ENCODE assay signal across 11 cellular contexts in the genomic region with DNA sequence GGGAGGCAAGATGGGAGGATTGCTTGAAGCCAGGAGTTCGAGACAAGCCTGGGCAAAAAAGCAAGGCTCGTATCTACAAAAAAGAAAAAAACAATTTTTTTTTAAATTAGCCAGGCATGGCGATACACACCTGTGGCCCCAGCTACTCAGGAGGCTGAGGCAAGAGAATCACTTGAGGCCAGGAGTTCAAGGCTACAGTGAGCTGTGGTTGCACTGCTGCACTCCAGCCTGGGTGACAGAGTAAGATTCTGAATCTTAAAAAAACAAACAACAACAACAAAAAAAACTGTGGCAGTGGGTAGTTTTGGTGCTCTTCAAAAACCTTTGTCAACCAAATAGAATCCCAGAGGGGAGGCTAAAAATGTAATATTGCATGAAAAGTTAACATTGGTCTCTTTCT. TPM values are rescaled to one million over a fixed set of nuclear protein-coding genes. Genes with fewer than 3 reads are reported as not detected.
A peak's percentile ranks its signal among the peaks of the same experiment; 100 is the strongest.
DNase-seq lines count a peak whose midpoint lies in the region; ATAC-seq, FAIRE-seq and TF ChIP-seq lines count a peak whose summit lies in the region.
"Had no signal": no experiment of that assay in that cellular context is flagged by ENCODE, and none has a peak within 500 bp of the region (broad histone marks: within the 10 kb centered on the region; RNA-seq: fewer than 3 reads in every experiment).

No MANE protein-coding gene starts in this region.

- peaks cover 9% of the 10 kb centered on the region for H3K36me3 Mint-ChIP-seq in CD4-positive, CD25-positive, alpha-beta regulatory T cell
- H3K36me3 Mint-ChIP-seq in activated CD4-positive, alpha-beta memory T cell treated with anti-CD3 and anti-CD28 coated beads for 36 hours: peaks cover 22% of the 10 kb centered on the region
- H3K36me3 Mint-ChIP-seq in naive B cell: peaks cover 0 to 9% of the 10 kb centered on the region in 2 donors

- H3K27ac Mint-ChIP-seq in CD4-positive, CD25-positive, alpha-beta regulatory T cell: peak overlapping the region; percentile 69 to 96 (median 91)
- peak overlapping the region; percentile 97 for H3K27ac Mint-ChIP-seq in activated CD4-positive, alpha-beta memory T cell treated with anti-CD3 and anti-CD28 coated beads for 36 hours
- peak overlapping the region; percentile 84 to 96 (median 92) for H3K27ac Mint-ChIP-seq in naive B cell

- H3K4me1 ChIP-seq in CD4-positive, CD25-positive, alpha-beta regulatory T cell (ENCODE audit: control insufficient read depth, insufficient read depth, low read length, poor library complexity, severe bottlenecking): peaks cover 85% of the 10 kb centered on the region
- H3K4me1 ChIP-seq in kidney (ENCODE audit: control insufficient read depth in 1 of 2, insufficient read depth in 1 of 2, low read depth in 1 of 2, low read length in 2 of 2): no peaks in the 10 kb centered on the region
- peaks cover 0 to 32% (median 11%) of the 10 kb centered on the region in 3 donors for H3K4me1 ChIP-seq in pancreas

- DNase-seq in CD4-positive, CD25-positive, alpha-beta regulatory T cell: peak in 1 of 3 donors; percentile 54
- no peak for DNase-seq in GM18507 (ENCODE audit: extremely low spot score, insufficient read length, low read depth)
- DNase-seq in activated CD4-positive, alpha-beta memory T cell treated with anti-CD3 and anti-CD28 coated beads for 36 hours: peak; percentile 37
- no peak for DNase-seq in naive B cell
- no peak for DNase-seq in kidney
- no peak for DNase-seq in pancreas
- DNase-seq: NCI-H1048 had no signal

- H3K36me3 ChIP-seq in CD4-positive, CD25-positive, alpha-beta regulatory T cell (ENCODE audit: control insufficient read depth, insufficient read depth, low read length): peaks cover 4% of the 10 kb centered on the region
- no peaks in the 10 kb centered on the region for H3K36me3 ChIP-seq in kidney (ENCODE audit: control insufficient read depth in 1 of 2, insufficient read depth in 2 of 2, low read length in 2 of 2)
- H3K36me3 ChIP-seq in pancreas: no peaks in the 10 kb centered on the region

- peak overlapping the region; percentile 94 for H3K27ac ChIP-seq in CD4-positive, CD25-positive, alpha-beta regulatory T cell (ENCODE audit: insufficient read depth, low read length, poor library complexity, severe bottlenecking)
- H3K27ac ChIP-seq in kidney (ENCODE audit: low read depth in 2 of 2, low read length in 2 of 2) (no peak overlapping the region), pancreas (no peak overlapping the region)
- H3K27ac ChIP-seq: RWPE1 had no signal

- no peaks in the 10 kb centered on the region for H3K9me3 ChIP-seq in CD4-positive, CD25-positive, alpha-beta regulatory T cell (ENCODE audit: control insufficient read depth in 2 of 2, low read length in 2 of 2)
- no peaks in the 10 kb centered on the region for H3K9me3 ChIP-seq in kidney (ENCODE audit: control insufficient read depth in 1 of 2, low read length in 2 of 2)
- no peaks in the 10 kb centered on the region for H3K9me3 ChIP-seq in pancreas

- 85 to 94% methylated on average over 3 of the region's 3 CpGs for WGBS in pancreas, 2 donors

- H3K9me3 Mint-ChIP-seq in CD4-positive, CD25-positive, alpha-beta regulatory T cell: peaks cover 0 to 2% (median 0%) of the 10 kb centered on the region in 7 donors
- no peaks in the 10 kb centered on the region for H3K9me3 Mint-ChIP-seq in activated CD4-positive, alpha-beta memory T cell treated with anti-CD3 and anti-CD28 coated beads for 36 hours
- no peaks in the 10 kb centered on the region for H3K9me3 Mint-ChIP-seq in naive B cell

- POLR2A ChIA-PET in activated CD4-positive, alpha-beta memory T cell treated with anti-CD3 and anti-CD28 coated beads for 36 hours (lab: Charles Lee): interaction anchor here (3.3 to 3.6 kb wide), 2 partner anchors 33 to 60 kb away, joined by 22 to 36 read pairs; a partner anchor contains a TSS

- ATAC-seq in CD4-positive, CD25-positive, alpha-beta regulatory T cell (ENCODE audit: low read depth in 2 of 2): no peak
- ATAC-seq in naive B cell (ENCODE audit: low read depth in 2 of 2): no peak
- no peak for ATAC-seq in GM21619 (IDR thresholded peaks at IDR 0.05; ENCODE audit: unreplicated experiment)
- no peak for ATAC-seq in HG02571 (IDR thresholded peaks at IDR 0.05; ENCODE audit: unreplicated experiment)
- no peak for ATAC-seq in pancreas

- TF ChIP-seq CTCF in kidney (IDR thresholded peaks at IDR 0.05; ENCODE audit: borderline replicate concordance, extremely low read depth, insufficient read depth) (no peak), pancreas (IDR thresholded peaks at IDR 0.05) (no peak)

- intact Hi-C loops in activated CD4-positive, alpha-beta memory T cell treated with anti-CD3 and anti-CD28 coated beads for 36 hours (cut with micrococcal nuclease): loop anchor here (1.0 to 5.0 kb wide), 6 partner anchors 16 to 887 kb away; a partner anchor contains a TSS
- intact Hi-C loops in kidney (cut with DNase I) (no loop called here), pancreas (cut with DNase I) (no loop called here)

- FAIRE-seq in GM18507 (lab: Jason Lieb, UNC) (peak; percentile 26), kidney (lab: Jason Lieb, UNC) (no peak), pancreas (lab: Jason Lieb, UNC) (no peak)

- peak overlapping the region; percentile 87 to 93 (median 90) for H3K4me3 Mint-ChIP-seq in CD4-positive, CD25-positive, alpha-beta regulatory T cell
- H3K4me3 Mint-ChIP-seq in activated CD4-positive, alpha-beta memory T cell treated with anti-CD3 and anti-CD28 coated beads for 36 hours: peak overlapping the region; percentile 80
- peak overlapping the region; percentile 72 to 95 (median 91) for H3K4me3 Mint-ChIP-seq in naive B cell

- CTCF ChIA-PET in activated CD4-positive, alpha-beta memory T cell treated with anti-CD3 and anti-CD28 coated beads for 36 hours (lab: Charles Lee): interaction anchor here (1.4 to 4.7 kb wide), 4 partner anchors 34 to 60 kb away, joined by 4 to 31 read pairs (median 12); a partner anchor contains a TSS

- peak overlapping the region; percentile 96 for H3K4me3 ChIP-seq in CD4-positive, CD25-positive, alpha-beta regulatory T cell (ENCODE audit: low read depth, low read length)
- no peak overlapping the region for H3K4me3 ChIP-seq in kidney (ENCODE audit: low read length in 2 of 2)
- peak overlapping the region in 1 of 4 donors; percentile 3 for H3K4me3 ChIP-seq in pancreas

- H3K27me3 Mint-ChIP-seq in CD4-positive, CD25-positive, alpha-beta regulatory T cell: no peaks in the 10 kb centered on the region
- no peaks in the 10 kb centered on the region for H3K27me3 Mint-ChIP-seq in activated CD4-positive, alpha-beta memory T cell treated with anti-CD3 and anti-CD28 coated beads for 36 hours
- no peaks in the 10 kb centered on the region for H3K27me3 Mint-ChIP-seq in naive B cell

- no peaks in the 10 kb centered on the region for H3K27me3 ChIP-seq in CD4-positive, CD25-positive, alpha-beta regulatory T cell (ENCODE audit: control insufficient read depth, insufficient read depth, low read length)
- no peaks in the 10 kb centered on the region for H3K27me3 ChIP-seq in pancreas

- peaks cover 40 to 80% (median 64%) of the 10 kb centered on the region in 4 donors for H3K4me1 Mint-ChIP-seq in CD4-positive, CD25-positive, alpha-beta regulatory T cell
- peaks cover 75% of the 10 kb centered on the region for H3K4me1 Mint-ChIP-seq in activated CD4-positive, alpha-beta memory T cell treated with anti-CD3 and anti-CD28 coated beads for 36 hours (ENCODE audit: low read depth)
- H3K4me1 Mint-ChIP-seq in naive B cell: peaks cover 32 to 65% (median 48%) of the 10 kb centered on the region in 3 donors

- no peak overlapping the region for H3K9ac ChIP-seq in kidney (ENCODE audit: low read length in 2 of 2)

RNA-seq across cellular contexts. Expression of a gene that starts 0.7 kb away (rescaled TPM):
- total RNA-seq in CD4-positive, CD25-positive, alpha-beta regulatory T cell: 58.5 TPM
- 10 to 100 TPM; 49.1 to 93.4 (median 65.1) TPM for polyA plus RNA-seq in CD4-positive, CD25-positive, alpha-beta regulatory T cell
- 10 to 100 TPM; 45.2 to 45.7 TPM for total RNA-seq in activated CD4-positive, alpha-beta memory T cell treated with anti-CD3 and anti-CD28 coated beads for 36 hours
- polyA plus RNA-seq in naive B cell (ENCODE audit: low read depth in 6 of 6) (10 to 100 TPM; 27.3 to 56.2 (median 41.0) TPM), kidney (ENCODE audit: insufficient read depth, low read depth, low replicate concordance) (0.32 TPM), pancreas (1 to 10 TPM in 1 of 2 donors, under 1 TPM in 1; 0.57 to 1.2 TPM)
- total RNA-seq in kidney (6.6 TPM), pancreas (1 to 10 TPM in 4 of 6 donors, under 1 TPM in 2; 0.75 to 2.3 (median 1.2) TPM)
- total RNA-seq: NCI-H460 had no signal

RNA-seq across cellular contexts. Expression of a gene that starts 16.6 kb away (rescaled TPM):
- 2.2 TPM for total RNA-seq in CD4-positive, CD25-positive, alpha-beta regulatory T cell
- polyA plus RNA-seq in CD4-positive, CD25-positive, alpha-beta regulatory T cell: 1 to 10 TPM in 1 of 4 donors, under 1 TPM in 3; 0.30 to 2.1 (median 0.63) TPM
- under 1 TPM; 0.22 to 0.93 TPM for total RNA-seq in activated CD4-positive, alpha-beta memory T cell treated with anti-CD3 and anti-CD28 coated beads for 36 hours
- polyA plus RNA-seq in naive B cell (ENCODE audit: low read depth in 6 of 6): under 1 TPM in 2 of 6 donors, not detected in 4; 0.05 TPM
- total RNA-seq in kidney: 34.3 TPM
- 2.2 TPM for polyA plus RNA-seq in kidney (ENCODE audit: insufficient read depth, low read depth, low replicate concordance)
- 10 to 100 TPM; 13.9 to 25.8 (median 16.2) TPM for total RNA-seq in pancreas
- 10 to 100 TPM in 1 of 2 donors, 1 to 10 TPM in 1; 4.9 to 13.6 TPM for polyA plus RNA-seq in pancreas

RNA-seq across cellular contexts. Expression of a gene that starts 33.8 kb away (rescaled TPM):
- 53.6 TPM for total RNA-seq in CD4-positive, CD25-positive, alpha-beta regulatory T cell
- polyA plus RNA-seq in CD4-positive, CD25-positive, alpha-beta regulatory T cell: 10 to 100 TPM; 12.9 to 16.1 (median 14.5) TPM
- 10 to 100 TPM; 41.4 to 42.2 TPM for total RNA-seq in activated CD4-positive, alpha-beta memory T cell treated with anti-CD3 and anti-CD28 coated beads for 36 hours
- polyA plus RNA-seq in naive B cell (ENCODE audit: low read depth in 6 of 6) (10 to 100 TPM; 13.6 to 24.6 (median 15.8) TPM), kidney (ENCODE audit: insufficient read depth, low read depth, low replicate concordance) (8.7 TPM), pancreas (10 to 100 TPM; 17.4 to 37.5 TPM)
- total RNA-seq in kidney (21.7 TPM), pancreas (10 to 100 TPM in 5 of 6 donors, 1 to 10 TPM in 1; 8.2 to 16.4 (median 11.8) TPM)

RNA-seq across cellular contexts. Expression of a gene that starts 34.3 kb away (rescaled TPM):
- 7.0 TPM for total RNA-seq in CD4-positive, CD25-positive, alpha-beta regulatory T cell
- 1 to 10 TPM; 2.2 to 6.6 (median 4.7) TPM for polyA plus RNA-seq in CD4-positive, CD25-positive, alpha-beta regulatory T cell
- total RNA-seq in activated CD4-positive, alpha-beta memory T cell treated with anti-CD3 and anti-CD28 coated beads for 36 hours: 10 to 100 TPM; 19.4 to 19.6 TPM
- 1 to 10 TPM; 2.7 to 7.5 (median 5.0) TPM for polyA plus RNA-seq in naive B cell (ENCODE audit: low read depth in 6 of 6)
- 6.1 TPM for total RNA-seq in kidney
- polyA plus RNA-seq in kidney (ENCODE audit: insufficient read depth, low read depth, low replicate concordance): 1.4 TPM
- 1 to 10 TPM in 5 of 6 donors, under 1 TPM in 1; 0.71 to 2.7 (median 1.5) TPM for total RNA-seq in pancreas
- 1 to 10 TPM in 1 of 2 donors, under 1 TPM in 1; 0.68 to 1.2 TPM for polyA plus RNA-seq in pancreas

RNA-seq across cellular contexts. Expression of a gene that starts 58.3 kb away (rescaled TPM):
- total RNA-seq in CD4-positive, CD25-positive, alpha-beta regulatory T cell: 189 TPM
- polyA plus RNA-seq in CD4-positive, CD25-positive, alpha-beta regulatory T cell: 10 to 100 TPM in 2 of 4 donors, 1 to 10 TPM in 2; 8.6 to 12.5 (median 11.0) TPM
- total RNA-seq in activated CD4-positive, alpha-beta memory T cell treated with anti-CD3 and anti-CD28 coated beads for 36 hours: 10 to 100 TPM; 55.3 to 55.7 TPM
- polyA plus RNA-seq in naive B cell (ENCODE audit: low read depth in 6 of 6) (1 to 10 TPM in 5 of 6 donors, under 1 TPM in 1; 0.08 to 8.6 (median 6.4) TPM), kidney (ENCODE audit: insufficient read depth, low read depth, low replicate concordance) (8.4 TPM), pancreas (10 to 100 TPM in 1 of 2 donors, 1 to 10 TPM in 1; 6.8 to 16.5 TPM)
- total RNA-seq in kidney (65.0 TPM), pancreas (10 to 100 TPM; 27.9 to 42.1 (median 30.4) TPM)
